8 cellular contexts compared by ENCODE assay signal in the genomic region with DNA sequence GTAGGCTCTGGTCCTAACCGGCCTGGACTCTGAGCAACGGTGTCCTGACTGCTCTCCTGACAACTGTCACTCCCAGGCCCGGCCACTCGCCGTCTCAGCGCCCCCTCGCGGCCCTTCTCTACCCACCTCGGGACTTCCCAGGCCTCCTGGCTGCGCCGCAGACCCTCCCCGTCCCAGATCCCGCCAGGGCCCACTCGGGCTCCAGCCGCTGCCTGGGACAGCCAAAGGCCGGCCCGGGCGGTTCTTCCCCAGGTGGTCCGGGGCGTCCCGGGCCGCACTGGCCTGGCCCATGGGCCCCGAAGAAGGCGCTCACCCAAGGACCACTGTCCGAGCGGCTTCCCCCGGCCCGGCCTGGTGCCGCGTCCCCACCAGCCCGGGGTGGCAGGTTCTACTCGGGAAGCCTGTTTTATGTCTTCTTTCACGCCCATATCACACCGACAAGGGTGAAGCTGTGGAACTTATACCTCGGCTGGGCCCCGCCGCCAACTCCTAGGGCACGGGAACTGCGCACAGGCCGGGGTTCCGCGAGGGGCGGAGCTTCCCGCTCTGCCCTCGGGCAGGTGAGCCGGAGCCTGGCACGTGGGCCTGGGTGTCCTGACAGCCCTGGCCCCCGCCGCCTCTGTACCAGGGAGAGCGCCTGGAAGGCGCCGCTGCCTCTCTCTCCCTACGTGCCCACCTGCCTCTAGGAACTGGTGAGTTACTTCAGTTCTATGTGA.
DNase-seq lines count a peak whose midpoint lies in the region; ATAC-seq and TF ChIP-seq lines count a peak whose summit lies in the region.

No MANE protein-coding gene starts in this region.

- DNase-seq in A673 (ENCODE audit: low spot score): peak; percentile 65
- DNase-seq in SK-MEL-5 (ENCODE audit: low read depth, low spot score): peak; percentile 71
- DNase-seq in activated naive CD8-positive, alpha-beta T cell treated with anti-CD3 and anti-CD28 coated beads, Interleukin-2, amount 50 U/mL, for 16 hours (ENCODE audit: low read depth, low spot score): peak; percentile 51
- peak; percentile 87 to 96 (median 95) for DNase-seq in right cardiac atrium
- DNase-seq in putamen (ENCODE audit: low spot score): peak; percentile 76

- in situ Hi-C loops in SK-MEL-5 (cut with HindIII; ENCODE audit: low pct_unique_long_range_greater_than_20kb, low sequenced_read_pairs): no loop called here

- CTCF ChIA-PET in A673 (lab: Charles Lee): no interaction called here

- H3K4me1 ChIP-seq in A673 (ENCODE audit: insufficient read depth, low read length, poor library complexity, severe bottlenecking) (peaks cover 4% of the 10 kb centered on the region), right cardiac atrium (ENCODE audit: control insufficient read depth, insufficient read depth, low read length) (no peaks in the 10 kb centered on the region), urinary bladder (ENCODE audit: insufficient read depth) (no peaks in the 10 kb centered on the region)

- H3K27me3 ChIP-seq in A673 (replicated peaks; ENCODE audit: insufficient read depth, low read depth, low read length, poor library complexity) (peaks cover 42% of the 10 kb centered on the region), right cardiac atrium (ENCODE audit: control insufficient read depth, insufficient read depth) (no peaks in the 10 kb centered on the region)

- peak overlapping the region; percentile 48 for H3K4me3 ChIP-seq in A673 (ENCODE audit: low read depth, low read length, poor library complexity, severe bottlenecking)
- peak overlapping the region; percentile 65 for H3K4me3 ChIP-seq in right cardiac atrium (ENCODE audit: low read length)
- peak overlapping the region; percentile 45 for H3K4me3 ChIP-seq in urinary bladder (ENCODE audit: low read depth, low read length)

- peak; percentile 97 for ATAC-seq in GM18909 (IDR thresholded peaks at IDR 0.05; ENCODE audit: poor library complexity, unreplicated experiment)
- peak; percentile 97 for ATAC-seq in HG03354 (IDR thresholded peaks at IDR 0.05; ENCODE audit: poor library complexity, severe bottlenecking, unreplicated experiment)
- peak; percentile 98 to 99 for ATAC-seq in right cardiac atrium

- no peaks in the 10 kb centered on the region for H3K9me3 ChIP-seq in A673 (ENCODE audit: low read depth, low read length, poor library complexity, severe bottlenecking)
- no peaks in the 10 kb centered on the region for H3K9me3 ChIP-seq in right cardiac atrium (ENCODE audit: control insufficient read depth, low read length)

- H3K36me3 ChIP-seq in A673 (ENCODE audit: insufficient read depth, low read length, poor library complexity, severe bottlenecking) (no peaks in the 10 kb centered on the region), urinary bladder (ENCODE audit: insufficient read depth) (no peaks in the 10 kb centered on the region)

- POLR2A ChIA-PET in A673 (lab: Charles Lee; ENCODE audit: low non-redundant PET): interaction anchor here (0.6 kb wide), 1 partner anchor 11 kb away, joined by 4 read pairs; no protein-coding TSS in a partner anchor

- intact Hi-C loops in A673 (cut with micrococcal nuclease; ENCODE audit: unreplicated experiment): no loop called here
- intact Hi-C loops in right cardiac atrium (cut with DNase I): no loop called here

- WGBS in right cardiac atrium: 15% methylated on average over 53 of the region's 53 CpGs
- 13% methylated on average over 53 of the region's 53 CpGs for WGBS in urinary bladder

- BruUV-seq in A673 (replicated peaks; lab: Mats Ljungman, UMichigan): no TSS peak

- TF ChIP-seq CTCF in A673 (conservative IDR thresholded peaks at IDR 0.05; ENCODE audit: low read depth, low read length): peak; percentile 86

- H3K27ac ChIP-seq in A673 (ENCODE audit: low read depth, low read length, poor library complexity, severe bottlenecking): no peak overlapping the region
- H3K27ac ChIP-seq in right cardiac atrium (ENCODE audit: low read length): peak overlapping the region; percentile 40
- no peak overlapping the region for H3K27ac ChIP-seq in urinary bladder (ENCODE audit: low read depth)
